In genomic region chr1:233627823-233628222, GRCh38 we compare ENCODE assay signal across 15 cellular contexts. TPM values are rescaled to one million over a fixed set of nuclear protein-coding genes. Genes with fewer than 3 reads are reported as not detected.
DNase-seq lines count a peak whose midpoint lies in the region; ATAC-seq and TF ChIP-seq lines count a peak whose summit lies in the region.
"Had no signal": no experiment of that assay in that cellular context is flagged by ENCODE, and none has a peak within 500 bp of the region (broad histone marks: within the 10 kb centered on the region; RNA-seq: fewer than 3 reads in every experiment).

No MANE protein-coding gene starts in this region.

- no peak overlapping the region for H3K27ac ChIP-seq in body of pancreas

- H3K36me3 ChIP-seq in body of pancreas (replicated peaks in 1 of 2; ENCODE audit: insufficient read depth in 1 of 2, low read depth in 2 of 2): no peaks in the 10 kb centered on the region

- ATAC-seq in activated CD4-positive, alpha-beta T cell treated with anti-CD3 and anti-CD28 coated beads for 36 hours: peak; percentile 96
- ATAC-seq in GM21526 (IDR thresholded peaks at IDR 0.05; ENCODE audit: low FRiP score, unreplicated experiment): peak; percentile 82
- ATAC-seq in esophagus mucosa: peak; percentile 94
- no peak for ATAC-seq in GM21381 (IDR thresholded peaks at IDR 0.05; ENCODE audit: unreplicated experiment)
- ATAC-seq in body of pancreas: no peak

- intact Hi-C loops in activated CD4-positive, alpha-beta T cell treated with anti-CD3 and anti-CD28 coated beads for 36 hours (cut with DNase I, micrococcal nuclease): loop anchor here in 1 of 2 experiments (2.0 kb wide), 1 partner anchor 29 kb away; no protein-coding TSS in a partner anchor
- intact Hi-C loops in body of pancreas (cut with DNase I): no loop called here
- intact Hi-C loops in lower leg skin (cut with DNase I; ENCODE audit: low total_unique reads): no loop called here

- TF ChIP-seq POLR2A in body of pancreas (IDR thresholded peaks at IDR 0.05) (no peak), lower leg skin (IDR thresholded peaks at IDR 0.05) (no peak)

- H3K4me3 Mint-ChIP-seq in activated CD4-positive, alpha-beta T cell treated with anti-CD3 and anti-CD28 coated beads for 36 hours: no peak overlapping the region
- H3K4me3 Mint-ChIP-seq: CD14-positive monocyte had no signal

- H3K36me3 Mint-ChIP-seq in activated CD4-positive, alpha-beta T cell treated with anti-CD3 and anti-CD28 coated beads for 36 hours (ENCODE audit: low read depth): no peaks in the 10 kb centered on the region
- H3K36me3 Mint-ChIP-seq: CD14-positive monocyte had no signal

- DNase-seq in activated CD4-positive, alpha-beta T cell treated with anti-CD3 and anti-CD28 coated beads for 36 hours: peak; percentile 15
- DNase-seq in activated CD4-positive, alpha-beta T cell treated with anti-CD3 and anti-CD28 coated beads, Interleukin-2, amount 50 U/mL, for 1 hour: no peak
- DNase-seq in HPDE6-E6E7 (ENCODE audit: extremely low spot score) (peak; percentile 22), body of pancreas (no peak), lower leg skin (ENCODE audit: low spot score in 2 of 2) (no peak)
- DNase-seq: 8988T, Kasumi-1, mesenchymal stem cell, NCI-H748 treated with DMSO at 0.1 percent for 48 hours, Right ventricle myocardium superior, T1000 had no signal

- no peaks in the 10 kb centered on the region for H3K27me3 ChIP-seq in body of pancreas

- WGBS in body of pancreas, 2 donors: 91 to 97% methylated on average over 4 of the region's 4 CpGs
- WGBS in lower leg skin, 2 donors: 55 to 74% methylated on average over 4 of the region's 4 CpGs

- no peaks in the 10 kb centered on the region for H3K9me3 Mint-ChIP-seq in activated CD4-positive, alpha-beta T cell treated with anti-CD3 and anti-CD28 coated beads for 36 hours (ENCODE audit: low read depth)

- no peaks in the 10 kb centered on the region for H3K9me3 ChIP-seq in body of pancreas

- CTCF ChIA-PET in activated CD4-positive, alpha-beta T cell treated with anti-CD3 and anti-CD28 coated beads for 36 hours (lab: Charles Lee): no interaction called here

- H3K27me3 Mint-ChIP-seq in activated CD4-positive, alpha-beta T cell treated with anti-CD3 and anti-CD28 coated beads for 36 hours: peaks cover 12% of the 10 kb centered on the region

- POLR2A ChIA-PET in activated CD4-positive, alpha-beta T cell treated with anti-CD3 and anti-CD28 coated beads for 36 hours (lab: Charles Lee): no interaction called here

- no peak overlapping the region for H3K4me3 ChIP-seq in body of pancreas
- H3K4me3 ChIP-seq in lower leg skin (ENCODE audit: low read depth, poor library complexity, severe bottlenecking): no peak overlapping the region

- H3K27ac Mint-ChIP-seq in activated CD4-positive, alpha-beta T cell treated with anti-CD3 and anti-CD28 coated beads for 36 hours: no peak overlapping the region
- H3K27ac Mint-ChIP-seq: CD14-positive monocyte had no signal

- peaks cover 8% of the 10 kb centered on the region for H3K4me1 Mint-ChIP-seq in activated CD4-positive, alpha-beta T cell treated with anti-CD3 and anti-CD28 coated beads for 36 hours
- H3K4me1 Mint-ChIP-seq: CD14-positive monocyte had no signal

- H3K4me1 ChIP-seq in body of pancreas: no peaks in the 10 kb centered on the region

- no peak for TF ChIP-seq CTCF in body of pancreas (IDR thresholded peaks at IDR 0.05)
- no peak for TF ChIP-seq CTCF in lower leg skin (IDR thresholded peaks at IDR 0.05)

RNA-seq across cellular contexts. Expression of gene KCNK1, which starts 13.9 kb away (rescaled TPM):
- total RNA-seq in activated CD4-positive, alpha-beta T cell treated with anti-CD3 and anti-CD28 coated beads for 36 hours: 1 to 10 TPM in 1 of 2 experiments, under 1 TPM in 1; 0.91 to 1.1 TPM
- 21.9 TPM for total RNA-seq in esophagus mucosa
- 1 to 10 TPM; 5.2 to 6.3 TPM for total RNA-seq in body of pancreas
- 10 to 100 TPM; 13.1 to 19.7 (median 17.2) TPM for total RNA-seq in lower leg skin

Comparison
In these comparisons a context has a peak if more than half of its experiments do, and no peak if none do; other contexts are left out.
1. DNase-seq: peak in activated CD4-positive, alpha-beta T cell treated with anti-CD3 and anti-CD28 coated beads for 36 hours (single experiment) and HPDE6-E6E7 (single experiment); none in activated CD4-positive, alpha-beta T cell treated with anti-CD3 and anti-CD28 coated beads, Interleukin-2, amount 50 U/mL, for 1 hour (single experiment), body of pancreas (0 of 4) and lower leg skin (0 of 2).
2. ATAC-seq: peak in activated CD4-positive, alpha-beta T cell treated with anti-CD3 and anti-CD28 coated beads for 36 hours (single experiment), GM21526 (single experiment) and esophagus mucosa (single experiment); none in GM21381 (single experiment) and body of pancreas (single experiment).